Comparison of ENCODE assay signal across 33 cellular contexts in the genomic region with DNA sequence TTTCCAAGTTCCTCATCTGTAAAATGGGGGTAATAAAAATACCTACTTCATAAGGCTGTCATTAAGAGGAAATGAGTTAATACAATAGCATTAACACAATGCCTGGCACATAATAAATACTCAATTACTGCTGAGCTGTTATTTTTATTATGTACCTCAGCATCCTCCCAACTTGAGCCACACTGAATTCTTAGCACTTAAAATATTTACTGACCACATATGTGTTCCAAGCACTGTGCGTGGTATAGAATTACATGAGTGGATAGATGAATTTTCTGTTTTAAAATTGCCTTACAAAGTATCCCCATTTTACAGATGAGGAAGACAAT.
"Had no signal": no experiment of that assay in that cellular context is flagged by ENCODE, and none has a peak within 500 bp of the region (broad histone marks: within the 10 kb centered on the region; RNA-seq: fewer than 3 reads in every experiment).

No MANE protein-coding gene starts in this region.

- H3K27ac ChIP-seq: adrenal gland, body of pancreas, cardiac muscle cell, colonic mucosa, epithelial cell of prostate, esophagus squamous epithelium had no signal

- H3K27ac Mint-ChIP-seq: activated CD4-positive, alpha-beta memory T cell treated with anti-CD3 and anti-CD28 coated beads for 36 hours; activated CD4-positive, alpha-beta T cell treated with anti-CD3 and anti-CD28 coated beads for 36 hours; activated CD4-positive, alpha-beta T cell treated with anti-CD3 and anti-CD28 coated beads, Interleukin-2, amount 10 ng/mL, durations not matched to agents 24 days and 14 days; activated CD8-positive, alpha-beta memory T cell treated with anti-CD3 and anti-CD28 coated beads, Interleukin-2, amount 10 ng/mL, durations not matched to agents 7 days and 5 days; activated CD8-positive, alpha-beta T cell treated with anti-CD3 and anti-CD28 coated beads, Interleukin-2, amount 10 ng/mL, durations not matched to agents 7 days and 5 days; activated naive CD4-positive, alpha-beta T cell treated with anti-CD3 and anti-CD28 coated beads for 36 hours; activated naive CD4-positive, alpha-beta T cell treated with anti-CD3 and anti-CD28 coated beads, Interleukin-2, amount 50 U/mL, for 24 hours; activated naive CD8-positive, alpha-beta T cell treated with anti-CD3 and anti-CD28 coated beads for 36 hours; activated naive CD8-positive, alpha-beta T cell treated with anti-CD3 and anti-CD28 coated beads, Interleukin-2, amount 50 U/mL, for 24 hours; activated T-helper 1 cell treated with anti-CD3 and anti-CD28 coated beads, Interleukin-12 subunit alpha, Interleukin-12 subunit beta, Interleukin-2, Interleukin-4 antibody, amounts not matched to agents 30 ng/mL and 10 ng/mL and 1 ng/mL, durations not matched to agents 14 hours and 24 hours and 36 hours; activated T-helper 2 cell treated with anti-CD3 and anti-CD28 coated beads, Interferon-gamma antibody, Interleukin-2, Interleukin-4, amounts not matched to agents 10 μg/mL and 5 μg/mL and 100 μg/mL, durations not matched to agents 14 hours and 24 hours and 36 hours had no signal

- H3K9me3 ChIP-seq: adrenal gland, body of pancreas, breast epithelium, colonic mucosa, esophagus squamous epithelium, gastroesophageal sphincter had no signal

- H3K36me3 Mint-ChIP-seq: activated CD4-positive, alpha-beta memory T cell treated with anti-CD3 and anti-CD28 coated beads for 36 hours; activated CD8-positive, alpha-beta memory T cell treated with anti-CD3 and anti-CD28 coated beads, Interleukin-2, amount 10 ng/mL, durations not matched to agents 7 days and 5 days; activated naive CD4-positive, alpha-beta T cell treated with anti-CD3 and anti-CD28 coated beads, Interleukin-2, amount 50 U/mL, for 24 hours; activated naive CD8-positive, alpha-beta T cell treated with anti-CD3 and anti-CD28 coated beads for 36 hours had no signal

- H3K4me3 ChIP-seq: adrenal gland, body of pancreas, breast epithelium, cardiac muscle cell, colonic mucosa, esophagus squamous epithelium, gastroesophageal sphincter had no signal

- ATAC-seq: activated CD4-positive, alpha-beta T cell treated with anti-CD3 and anti-CD28 coated beads for 36 hours; activated CD8-positive, alpha-beta memory T cell treated with anti-CD3 and anti-CD28 coated beads, Interleukin-2, amount 10 ng/mL, durations not matched to agents 7 days and 5 days; activated CD8-positive, alpha-beta T cell treated with anti-CD3 and anti-CD28 coated beads, Interleukin-2, amount 10 ng/mL, durations not matched to agents 7 days and 5 days; activated naive CD8-positive, alpha-beta T cell treated with anti-CD3 and anti-CD28 coated beads, Interleukin-2, amount 50 U/mL, for 24 hours; body of pancreas; gastroesophageal sphincter had no signal

- DNase-seq: activated CD4-positive, alpha-beta memory T cell treated with anti-CD3 and anti-CD28 coated beads for 36 hours; activated CD4-positive, alpha-beta T cell treated with anti-CD3 and anti-CD28 coated beads for 36 hours; activated CD4-positive, alpha-beta T cell treated with anti-CD3 and anti-CD28 coated beads, Interleukin-2, amount 10 ng/mL, durations not matched to agents 24 days and 14 days; activated CD4-positive, CD25-positive, alpha-beta regulatory T cell; activated CD4-positive, CD25-positive, alpha-beta regulatory T cell treated with anti-CD3 and anti-CD28 coated beads, Interleukin-2, amount 50 U/mL, for 72 hours; activated CD8-positive, alpha-beta memory T cell treated with anti-CD3 and anti-CD28 coated beads, Interleukin-2, amount 10 ng/mL, durations not matched to agents 7 days and 5 days; activated CD8-positive, alpha-beta memory T cell treated with anti-CD3 and anti-CD28 coated beads, Interleukin-2, amount 50 U/mL, for 4 hours; activated CD8-positive, alpha-beta T cell treated with anti-CD3 and anti-CD28 coated beads, Interleukin-2, amount 10 ng/mL, durations not matched to agents 7 days and 5 days; activated effector memory CD4-positive, alpha-beta T cell treated with anti-CD3 and anti-CD28 coated beads, Interleukin-2, amount 50 U/mL, for 16 hours; activated naive CD4-positive, alpha-beta T cell treated with anti-CD3 and anti-CD28 coated beads for 36 hours; activated naive CD8-positive, alpha-beta T cell treated with anti-CD3 and anti-CD28 coated beads for 36 hours; activated naive CD8-positive, alpha-beta T cell treated with anti-CD3 and anti-CD28 coated beads, Interleukin-2, amount 50 U/mL, for 24 hours; activated T-cell treated with anti-CD3 and anti-CD28 coated beads, Interleukin-2, amount 50 U/mL, for 1 hour; activated T-cell treated with anti-CD3 and anti-CD28 coated beads, Interleukin-2, amount 50 U/mL, for 48 hours; adrenal gland; amygdala; aorta; body of pancreas; central memory CD4-positive, alpha-beta T cell; cerebellar nuclear complex; colonic mucosa; effector CD8-positive, alpha-beta T cell; esophagus squamous epithelium; T-helper 2 cell had no signal

- FAIRE-seq: endometrium, endothelial cell of umbilical vein had no signal

- H3K4me1 Mint-ChIP-seq: activated CD4-positive, alpha-beta T cell treated with anti-CD3 and anti-CD28 coated beads for 36 hours; activated CD4-positive, alpha-beta T cell treated with anti-CD3 and anti-CD28 coated beads, Interleukin-2, amount 10 ng/mL, durations not matched to agents 24 days and 14 days; activated CD8-positive, alpha-beta memory T cell treated with anti-CD3 and anti-CD28 coated beads, Interleukin-2, amount 10 ng/mL, durations not matched to agents 7 days and 5 days; activated naive CD4-positive, alpha-beta T cell treated with anti-CD3 and anti-CD28 coated beads, Interleukin-2, amount 50 U/mL, for 24 hours; activated naive CD8-positive, alpha-beta T cell treated with anti-CD3 and anti-CD28 coated beads for 36 hours; activated naive CD8-positive, alpha-beta T cell treated with anti-CD3 and anti-CD28 coated beads, Interleukin-2, amount 50 U/mL, for 24 hours had no signal

- H3K4me1 ChIP-seq: adrenal gland, body of pancreas, breast epithelium, colonic mucosa had no signal

- H3K4me3 Mint-ChIP-seq: activated CD4-positive, alpha-beta memory T cell treated with anti-CD3 and anti-CD28 coated beads for 36 hours; activated CD4-positive, alpha-beta T cell treated with anti-CD3 and anti-CD28 coated beads for 36 hours; activated CD4-positive, alpha-beta T cell treated with anti-CD3 and anti-CD28 coated beads, Interleukin-2, amount 10 ng/mL, durations not matched to agents 24 days and 14 days; activated CD8-positive, alpha-beta memory T cell treated with anti-CD3 and anti-CD28 coated beads, Interleukin-2, amount 10 ng/mL, durations not matched to agents 7 days and 5 days; activated CD8-positive, alpha-beta T cell treated with anti-CD3 and anti-CD28 coated beads, Interleukin-2, amount 10 ng/mL, durations not matched to agents 7 days and 5 days; activated naive CD4-positive, alpha-beta T cell treated with anti-CD3 and anti-CD28 coated beads for 36 hours; activated naive CD4-positive, alpha-beta T cell treated with anti-CD3 and anti-CD28 coated beads, Interleukin-2, amount 50 U/mL, for 24 hours; activated naive CD8-positive, alpha-beta T cell treated with anti-CD3 and anti-CD28 coated beads for 36 hours; activated naive CD8-positive, alpha-beta T cell treated with anti-CD3 and anti-CD28 coated beads, Interleukin-2, amount 50 U/mL, for 24 hours; activated T-helper 1 cell treated with anti-CD3 and anti-CD28 coated beads, Interleukin-12 subunit alpha, Interleukin-12 subunit beta, Interleukin-2, Interleukin-4 antibody, amounts not matched to agents 30 ng/mL and 10 ng/mL and 1 ng/mL, durations not matched to agents 14 hours and 24 hours and 36 hours had no signal

- H3K36me3 ChIP-seq: adrenal gland, breast epithelium, cardiac muscle cell, colonic mucosa, esophagus squamous epithelium, gastroesophageal sphincter had no signal

- H3K27me3 ChIP-seq: adrenal gland, body of pancreas, breast epithelium, colonic mucosa, gastroesophageal sphincter had no signal

- H3K9me3 Mint-ChIP-seq: activated CD4-positive, alpha-beta memory T cell treated with anti-CD3 and anti-CD28 coated beads for 36 hours; activated CD4-positive, alpha-beta T cell treated with anti-CD3 and anti-CD28 coated beads, Interleukin-2, amount 10 ng/mL, durations not matched to agents 24 days and 14 days; activated naive CD4-positive, alpha-beta T cell treated with anti-CD3 and anti-CD28 coated beads for 36 hours; activated naive CD4-positive, alpha-beta T cell treated with anti-CD3 and anti-CD28 coated beads, Interleukin-2, amount 50 U/mL, for 24 hours; activated naive CD8-positive, alpha-beta T cell treated with anti-CD3 and anti-CD28 coated beads for 36 hours; activated naive CD8-positive, alpha-beta T cell treated with anti-CD3 and anti-CD28 coated beads, Interleukin-2, amount 50 U/mL, for 24 hours; activated T-helper 1 cell treated with anti-CD3 and anti-CD28 coated beads, Interleukin-12 subunit alpha, Interleukin-12 subunit beta, Interleukin-2, Interleukin-4 antibody, amounts not matched to agents 30 ng/mL and 10 ng/mL and 1 ng/mL, durations not matched to agents 14 hours and 24 hours and 36 hours; activated T-helper 2 cell treated with anti-CD3 and anti-CD28 coated beads, Interferon-gamma antibody, Interleukin-2, Interleukin-4, amounts not matched to agents 10 μg/mL and 5 μg/mL and 100 μg/mL, durations not matched to agents 14 hours and 24 hours and 36 hours had no signal
